Comparison of ENCODE assay signal across 18 cellular contexts in genomic region chr2:128661955-128662564, GRCh38.
DNase-seq lines count a peak whose midpoint lies in the region; FAIRE-seq and TF ChIP-seq lines count a peak whose summit lies in the region.
"Had no signal": no experiment of that assay in that cellular context is flagged by ENCODE, and none has a peak within 500 bp of the region (broad histone marks: within the 10 kb centered on the region; RNA-seq: fewer than 3 reads in every experiment).

No MANE protein-coding gene starts in this region.

- no peaks in the 10 kb centered on the region for H3K36me3 Mint-ChIP-seq in activated T-helper 2 cell treated with anti-CD3 and anti-CD28 coated beads, Interferon-gamma antibody, Interleukin-2, Interleukin-4, amounts not matched to agents 10 μg/mL and 5 μg/mL and 100 μg/mL, durations not matched to agents 14 hours and 24 hours and 36 hours (ENCODE audit: low read depth)
- H3K36me3 Mint-ChIP-seq in type B pancreatic cell = no peaks in the 10 kb centered on the region
- H3K36me3 Mint-ChIP-seq: CD8-positive, alpha-beta memory T cell had no signal

- H3K27ac Mint-ChIP-seq in activated T-helper 2 cell treated with anti-CD3 and anti-CD28 coated beads, Interferon-gamma antibody, Interleukin-2, Interleukin-4, amounts not matched to agents 10 μg/mL and 5 μg/mL and 100 μg/mL, durations not matched to agents 14 hours and 24 hours and 36 hours = no peak overlapping the region
- no peak overlapping the region for H3K27ac Mint-ChIP-seq in type B pancreatic cell
- H3K27ac Mint-ChIP-seq: B cell; CD8-positive, alpha-beta memory T cell; HFFc6 had no signal

- POLR2A ChIA-PET in GM10248 (lab: Yijun Ruan, JAX) = no interaction called here

- no peaks in the 10 kb centered on the region for H3K9me3 Mint-ChIP-seq in activated T-helper 2 cell treated with anti-CD3 and anti-CD28 coated beads, Interferon-gamma antibody, Interleukin-2, Interleukin-4, amounts not matched to agents 10 μg/mL and 5 μg/mL and 100 μg/mL, durations not matched to agents 14 hours and 24 hours and 36 hours
- no peaks in the 10 kb centered on the region for H3K9me3 Mint-ChIP-seq in type B pancreatic cell
- H3K9me3 Mint-ChIP-seq: CD8-positive, alpha-beta memory T cell; HFFc6 had no signal

- peaks cover 41% of the 10 kb centered on the region for H3K27me3 Mint-ChIP-seq in activated T-helper 2 cell treated with anti-CD3 and anti-CD28 coated beads, Interferon-gamma antibody, Interleukin-2, Interleukin-4, amounts not matched to agents 10 μg/mL and 5 μg/mL and 100 μg/mL, durations not matched to agents 14 hours and 24 hours and 36 hours (ENCODE audit: low read depth)
- H3K27me3 Mint-ChIP-seq in type B pancreatic cell = peaks cover 4% of the 10 kb centered on the region

- H3K4me1 Mint-ChIP-seq in activated T-helper 2 cell treated with anti-CD3 and anti-CD28 coated beads, Interferon-gamma antibody, Interleukin-2, Interleukin-4, amounts not matched to agents 10 μg/mL and 5 μg/mL and 100 μg/mL, durations not matched to agents 14 hours and 24 hours and 36 hours (ENCODE audit: low read depth) = no peaks in the 10 kb centered on the region
- H3K4me1 Mint-ChIP-seq in type B pancreatic cell (ENCODE audit: unreplicated experiment) = peaks cover 6% of the 10 kb centered on the region
- H3K4me1 Mint-ChIP-seq: B cell; CD8-positive, alpha-beta memory T cell had no signal

- no peak for FAIRE-seq in GM12891 (lab: Jason Lieb, UNC)
- FAIRE-seq: K562 had no signal

- DNase-seq in GM10248 (ENCODE audit: extremely low spot score) = peak; percentile 5
- peak; percentile 5 for DNase-seq in activated T-helper 2 cell treated with anti-CD3 and anti-CD28 coated beads, Interferon-gamma antibody, Interleukin-2, Interleukin-4, amounts not matched to agents 10 μg/mL and 5 μg/mL and 100 μg/mL, durations not matched to agents 14 hours and 24 hours and 36 hours (ENCODE audit: low spot score)
- DNase-seq in mucosa of gallbladder (ENCODE audit: low spot score) = peak; percentile 6
- DNase-seq in type B pancreatic cell (ENCODE audit: extremely low spot score, unreplicated experiment) = peak; percentile 36
- DNase-seq in GM12891 (ENCODE audit: insufficient read length, low spot score) = no peak
- DNase-seq in NCI-H2107 (lab: John Stamatoyannopoulos, UW) = no peak
- no peak for DNase-seq in activated gamma-delta T cell treated with Interleukin-2 at 50 U/mL for 16 hours
- DNase-seq: ACHN; CD8-positive, alpha-beta memory T cell; DND-41; GF-D8; HFFc6; NCI-H1092 treated with DMSO at 0.1 percent for 48 hours; NCI-H1694; NCI-H748 treated with DMSO at 0.1 percent for 48 hours; PC-9 had no signal

- CTCF ChIA-PET in GM10248 (lab: Yijun Ruan, JAX) = no interaction called here

- intact Hi-C loops in activated T-helper 2 cell treated with anti-CD3 and anti-CD28 coated beads, Interferon-gamma antibody, Interleukin-2, Interleukin-4, amounts not matched to agents 10 μg/mL and 5 μg/mL and 100 μg/mL, durations not matched to agents 14 hours and 24 hours and 36 hours (cut with micrococcal nuclease) = no loop called here

- no peak overlapping the region for H3K4me3 Mint-ChIP-seq in activated T-helper 2 cell treated with anti-CD3 and anti-CD28 coated beads, Interferon-gamma antibody, Interleukin-2, Interleukin-4, amounts not matched to agents 10 μg/mL and 5 μg/mL and 100 μg/mL, durations not matched to agents 14 hours and 24 hours and 36 hours (ENCODE audit: low read depth)
- H3K4me3 Mint-ChIP-seq in type B pancreatic cell = no peak overlapping the region
- H3K4me3 Mint-ChIP-seq: B cell; CD8-positive, alpha-beta memory T cell; HFFc6 had no signal

- TF ChIP-seq POLR2A in GM12891 (IDR thresholded peaks at IDR 0.05; ENCODE audit: low read depth, low read length) = no peak

- TF ChIP-seq CTCF in GM10248 (IDR thresholded peaks at IDR 0.05; ENCODE audit: control extremely low read depth, extremely low read depth, low read depth, missing control alignments) (no peak), type B pancreatic cell (conservative IDR thresholded peaks at IDR 0.05) (no peak)

TF ChIP-seq in GM12891, 5 proteins besides CTCF, POLR2A, EP300 and RAD21:
- TF ChIP-seq POLR2AphosphoS5 (IDR thresholded peaks at IDR 0.05; ENCODE audit: low read depth, low read length) (no peak), POU2F2 (IDR thresholded peaks at IDR 0.05; ENCODE audit: low read depth, low read length) (no peak), SPI1 (IDR thresholded peaks at IDR 0.05; ENCODE audit: low read depth, low read length) (no peak), TAF1 (IDR thresholded peaks at IDR 0.05; ENCODE audit: low read depth, low read length) (no peak), PAX5 (IDR thresholded peaks at IDR 0.05; ENCODE audit: insufficient read depth, low read length, severe bottlenecking) (no peak)

Comparison
In these comparisons a context has a peak if more than half of its experiments do, and no peak if none do; other contexts are left out.
1. DNase-seq: peak in GM10248 (single experiment), activated T-helper 2 cell treated with anti-CD3 and anti-CD28 coated beads, Interferon-gamma antibody, Interleukin-2, Interleukin-4, amounts not matched to agents 10 μg/mL and 5 μg/mL and 100 μg/mL, durations not matched to agents 14 hours and 24 hours and 36 hours (single experiment), mucosa of gallbladder (single experiment) and type B pancreatic cell (single experiment); none in GM12891 (single experiment), NCI-H2107 (single experiment) and activated gamma-delta T cell treated with Interleukin-2 at 50 U/mL for 16 hours (single experiment).